Comparison of ENCODE assay signal across 8 cellular contexts in the genomic region with DNA sequence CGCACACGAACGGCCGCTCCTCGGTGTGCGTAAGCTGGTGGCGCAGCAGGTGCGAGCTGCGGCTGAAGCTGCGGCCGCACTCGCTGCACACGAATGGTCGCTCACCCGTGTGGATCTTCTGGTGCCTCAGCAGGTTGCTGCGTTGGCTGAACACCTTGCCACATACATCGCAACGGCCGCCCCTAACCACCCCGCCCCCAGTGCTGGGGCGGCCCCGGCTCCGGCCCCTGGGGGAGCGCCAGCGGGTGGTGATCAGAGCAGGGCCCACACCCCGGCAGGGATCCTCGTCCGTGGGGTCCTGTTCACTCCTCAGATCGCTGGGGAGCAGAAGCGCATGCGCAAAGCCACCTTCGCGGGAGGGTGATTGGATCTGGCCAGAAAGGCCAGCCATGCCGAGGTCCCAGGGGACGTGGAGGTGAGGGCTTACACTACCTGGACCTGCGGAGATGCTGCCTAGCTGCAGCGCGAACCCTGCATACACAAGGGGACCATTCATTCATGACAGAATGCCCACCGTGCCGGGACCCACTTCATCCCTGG. TPM values are rescaled to one million over a fixed set of nuclear protein-coding genes. Genes with fewer than 3 reads are reported as not detected.
DNase-seq lines count a peak whose midpoint lies in the region; ATAC-seq and TF ChIP-seq lines count a peak whose summit lies in the region.

No MANE protein-coding gene starts in this region.

- DNase-seq in AG20443 (ENCODE audit: low spot score) (peak; percentile 28), HuH-7.5 (ENCODE audit: low spot score) (peak; percentile 37), dorsolateral prefrontal cortex (peak in 6 of 10 donors; percentile 24 to 74 (median 44)), Kasumi-1 (lab: John Stamatoyannopoulos, UW) (no peak), NCI-H748 (lab: John Stamatoyannopoulos, UW; ENCODE audit: unreplicated experiment) (no peak)
- DNase-seq in natural killer cell treated with Interleukin-12 subunit alpha and Interleukin-12 subunit beta and Interleukin-15 and Interleukin-18, amount 100 ng/mL, for 72 hours (ENCODE audit: low spot score): peak; percentile 67

- H3K4me3 Mint-ChIP-seq in natural killer cell treated with Interleukin-12 subunit alpha and Interleukin-12 subunit beta and Interleukin-15 and Interleukin-18, amount 100 ng/mL, for 72 hours: peak overlapping the region; percentile 67

- H3K27ac ChIP-seq in dorsolateral prefrontal cortex: peak overlapping the region in 55 of 59 donors; percentile 33 to 96 (median 81)

- peaks cover 28 to 36% of the 10 kb centered on the region in 2 donors for H3K4me1 Mint-ChIP-seq in natural killer cell treated with Interleukin-12 subunit alpha and Interleukin-12 subunit beta and Interleukin-15 and Interleukin-18, amount 100 ng/mL, for 72 hours (ENCODE audit: low read depth in 2 of 2)

- no peak for TF ChIP-seq CTCF in dorsolateral prefrontal cortex (IDR thresholded peaks at IDR 0.05 in 54 of 56, conservative IDR thresholded peaks at IDR 0.05 in 2 of 56; ENCODE audit: low read depth in 1 of 56, partially characterized antibody in 56 of 56)

- ATAC-seq in natural killer cell treated with Interleukin-12 subunit alpha and Interleukin-12 subunit beta and Interleukin-15 and Interleukin-18, amount 100 ng/mL, for 72 hours: no peak
- ATAC-seq in HG03521 (IDR thresholded peaks at IDR 0.05; ENCODE audit: unreplicated experiment): no peak
- ATAC-seq in HG03175 (IDR thresholded peaks at IDR 0.05; ENCODE audit: unreplicated experiment): no peak

- intact Hi-C loops in dorsolateral prefrontal cortex (cut with DNase I): no loop called here

- peaks cover 0 to 3% of the 10 kb centered on the region in 2 donors for H3K27me3 Mint-ChIP-seq in natural killer cell treated with Interleukin-12 subunit alpha and Interleukin-12 subunit beta and Interleukin-15 and Interleukin-18, amount 100 ng/mL, for 72 hours

- peak overlapping the region; percentile 15 to 69 (median 54) for H3K4me3 ChIP-seq in dorsolateral prefrontal cortex

- H3K27ac Mint-ChIP-seq in natural killer cell treated with Interleukin-12 subunit alpha and Interleukin-12 subunit beta and Interleukin-15 and Interleukin-18, amount 100 ng/mL, for 72 hours: peak overlapping the region; percentile 58 to 100

- H3K27me3 ChIP-seq in dorsolateral prefrontal cortex: no peaks in the 10 kb centered on the region

- H3K9me3 Mint-ChIP-seq in natural killer cell treated with Interleukin-12 subunit alpha and Interleukin-12 subunit beta and Interleukin-15 and Interleukin-18, amount 100 ng/mL, for 72 hours: no peaks in the 10 kb centered on the region

- H3K36me3 Mint-ChIP-seq in natural killer cell treated with Interleukin-12 subunit alpha and Interleukin-12 subunit beta and Interleukin-15 and Interleukin-18, amount 100 ng/mL, for 72 hours: peaks cover under 1% of the 10 kb centered on the region

RNA-seq across cellular contexts. Expression of gene UBE2M, which starts 4.7 kb away (rescaled TPM):
- 100 to 1,000 TPM in 116 of 120 experiments, 10 to 100 TPM in 4; 77.3 to 195 (median 134) TPM for total RNA-seq in dorsolateral prefrontal cortex
- total RNA-seq in natural killer cell treated with Interleukin-12 subunit alpha and Interleukin-12 subunit beta and Interleukin-15 and Interleukin-18, amount 100 ng/mL, for 72 hours: 100 to 1,000 TPM; 161 to 183 TPM

RNA-seq across cellular contexts. Expression of gene CHMP2A, which starts 8.2 kb away (rescaled TPM):
- 100 to 1,000 TPM in 58 of 120 experiments, 10 to 100 TPM in 62; 72.8 to 126 (median 99.8) TPM for total RNA-seq in dorsolateral prefrontal cortex
- total RNA-seq in natural killer cell treated with Interleukin-12 subunit alpha and Interleukin-12 subunit beta and Interleukin-15 and Interleukin-18, amount 100 ng/mL, for 72 hours: 10 to 100 TPM; 60.2 to 99.9 TPM

RNA-seq across cellular contexts. Expression of gene MZF1, which starts 10.0 kb away (rescaled TPM):
- 10 to 100 TPM; 26.3 to 56.0 (median 39.2) TPM for total RNA-seq in dorsolateral prefrontal cortex
- 10 to 100 TPM; 20.9 to 28.8 TPM for total RNA-seq in natural killer cell treated with Interleukin-12 subunit alpha and Interleukin-12 subunit beta and Interleukin-15 and Interleukin-18, amount 100 ng/mL, for 72 hours

RNA-seq across cellular contexts. Expression of gene TRIM28, which starts 19.2 kb away (rescaled TPM):
- total RNA-seq in dorsolateral prefrontal cortex: 100 to 1,000 TPM; 130 to 228 (median 176) TPM
- 100 to 1,000 TPM; 424 to 774 TPM for total RNA-seq in natural killer cell treated with Interleukin-12 subunit alpha and Interleukin-12 subunit beta and Interleukin-15 and Interleukin-18, amount 100 ng/mL, for 72 hours

RNA-seq across cellular contexts. Expression of gene ZBTB45, which starts 43.5 kb away (rescaled TPM):
- total RNA-seq in dorsolateral prefrontal cortex: 10 to 100 TPM; 13.0 to 30.6 (median 19.7) TPM
- total RNA-seq in natural killer cell treated with Interleukin-12 subunit alpha and Interleukin-12 subunit beta and Interleukin-15 and Interleukin-18, amount 100 ng/mL, for 72 hours: 10 to 100 TPM; 18.0 to 25.9 TPM

Comparison
In these comparisons a context has a peak if more than half of its experiments do, and no peak if none do; other contexts are left out.
1. DNase-seq: peak in AG20443 (single experiment), HuH-7.5 (single experiment), dorsolateral prefrontal cortex (6 of 10) and natural killer cell treated with Interleukin-12 subunit alpha and Interleukin-12 subunit beta and Interleukin-15 and Interleukin-18, amount 100 ng/mL, for 72 hours (single experiment); none in Kasumi-1 (0 of 2) and NCI-H748 (single experiment).